19 cellular contexts compared by ENCODE assay signal in genomic region chr3:141539441-141540187, GRCh38. TPM values are rescaled to one million over a fixed set of nuclear protein-coding genes. Genes with fewer than 3 reads are reported as not detected.
DNase-seq lines count a peak whose midpoint lies in the region; TF ChIP-seq lines count a peak whose summit lies in the region.
"Had no signal": no experiment of that assay in that cellular context is flagged by ENCODE, and none has a peak within 500 bp of the region (broad histone marks: within the 10 kb centered on the region; RNA-seq: fewer than 3 reads in every experiment).

No MANE protein-coding gene starts in this region.

- no peak overlapping the region for H2AFZ ChIP-seq in smooth muscle cell (ENCODE audit: low read depth)

- H3K4me1 Mint-ChIP-seq in activated T-cell treated with anti-CD3 and anti-CD28 coated beads, Interleukin-2, amount 50 U/mL, for 24 hours (ENCODE audit: low read depth): peaks cover 71% of the 10 kb centered on the region
- H3K4me1 Mint-ChIP-seq in glutamatergic neuron (ENCODE audit: low read depth, unreplicated experiment): peaks cover 23% of the 10 kb centered on the region
- H3K4me1 Mint-ChIP-seq: nephron progenitor cell had no signal

- peak overlapping the region; percentile 29 for H3K4me2 ChIP-seq in smooth muscle cell

- intact Hi-C loops in posterior vena cava (cut with DNase I): loop anchor here in 1 of 2 donors (10.0 kb wide), 1 partner anchor 55 kb away; the partner anchor contains the start of gene RASA2

- H3K9ac ChIP-seq in SK-N-MC (ENCODE audit: insufficient read length) (no peak overlapping the region), smooth muscle cell (ENCODE audit: low read depth) (no peak overlapping the region)

- no peaks in the 10 kb centered on the region for H3K4me1 ChIP-seq in smooth muscle cell (ENCODE audit: low read depth)

- H4K20me1 ChIP-seq in smooth muscle cell (ENCODE audit: low read depth): no peaks in the 10 kb centered on the region

- H3F3A ChIP-seq in smooth muscle cell (ENCODE audit: low read depth): no peaks in the 10 kb centered on the region

- H3K36me3 Mint-ChIP-seq in activated T-cell treated with anti-CD3 and anti-CD28 coated beads, Interleukin-2, amount 50 U/mL, for 24 hours (ENCODE audit: low read depth): peaks cover 87% of the 10 kb centered on the region
- peaks cover 20% of the 10 kb centered on the region for H3K36me3 Mint-ChIP-seq in glutamatergic neuron (ENCODE audit: unreplicated experiment)

- peaks cover 48% of the 10 kb centered on the region for H3K36me3 ChIP-seq in SK-N-MC (ENCODE audit: insufficient read depth, low read length)
- peaks cover 23% of the 10 kb centered on the region for H3K36me3 ChIP-seq in smooth muscle cell (ENCODE audit: low read depth)

- TF ChIP-seq CTCF in glutamatergic neuron (IDR thresholded peaks at IDR 0.05; ENCODE audit: partially characterized antibody, unreplicated experiment) (no peak), smooth muscle cell (IDR thresholded peaks at IDR 0.05; ENCODE audit: borderline replicate concordance, insufficient read depth, poor library complexity, severe bottlenecking) (no peak)

- H3K27me3 Mint-ChIP-seq in activated T-cell treated with anti-CD3 and anti-CD28 coated beads, Interleukin-2, amount 50 U/mL, for 24 hours: no peaks in the 10 kb centered on the region
- peaks cover 2% of the 10 kb centered on the region for H3K27me3 Mint-ChIP-seq in glutamatergic neuron (ENCODE audit: unreplicated experiment)
- H3K27me3 Mint-ChIP-seq: IgD-negative memory B cell had no signal

- H3K79me2 ChIP-seq in smooth muscle cell (ENCODE audit: low read depth): no peaks in the 10 kb centered on the region

- no peak for DNase-seq in activated T-cell treated with anti-CD3 and anti-CD28 coated beads, Interleukin-2, amount 50 U/mL, for 24 hours
- DNase-seq in activated T-cell treated with anti-CD3 and anti-CD28 coated beads, Interleukin-2, amount 50 U/mL, for 1 hour: no peak
- DNase-seq in SK-N-MC (ENCODE audit: low read depth, low spot score) (no peak), glutamatergic neuron (no peak), smooth muscle cell (lab: John Stamatoyannopoulos, UW; ENCODE audit: unreplicated experiment) (no peak), DMS153 treated with DMSO at 0.1 percent for 48 hours (lab: John Stamatoyannopoulos, UW; ENCODE audit: unreplicated experiment) (no peak), posterior vena cava (ENCODE audit: low spot score) (no peak), superior temporal gyrus (ENCODE audit: extremely low spot score) (no peak)
- DNase-seq: ACHN; activated CD4-positive, CD25-positive, alpha-beta regulatory T cell treated with anti-CD3 and anti-CD28 coated beads, Interleukin-2, amount 50 U/mL, for 72 hours; cerebellar nuclear complex; effector memory CD4-positive, alpha-beta T cell; NCI-H1930; NCI-H446; nephron progenitor cell; SHP77 treated with DMSO at 0.1 percent for 48 hours; stimulated activated naive CD4-positive, alpha-beta T cell treated with Interleukin-2 at 50 U/mL for 16 hours; trophoblast cell had no signal

- H3K27me3 ChIP-seq in smooth muscle cell (ENCODE audit: low read depth): no peaks in the 10 kb centered on the region

- H3K27ac ChIP-seq in SK-N-MC (peak overlapping the region; percentile 64; the same call in 1 of the 2 replicates), smooth muscle cell (ENCODE audit: low read depth) (peak overlapping the region; percentile 20)

- H3K9me3 ChIP-seq in SK-N-MC (ENCODE audit: low read depth, low read length) (peaks cover 3% of the 10 kb centered on the region; the same call in 1 of the 2 replicates), smooth muscle cell (replicated peaks; ENCODE audit: low read depth) (no peaks in the 10 kb centered on the region)

- 75% methylated on average over 5 of the region's 5 CpGs for WGBS in smooth muscle cell (ENCODE audit: low lambda C conversion rate)

- H3K4me3 Mint-ChIP-seq in activated T-cell treated with anti-CD3 and anti-CD28 coated beads, Interleukin-2, amount 50 U/mL, for 24 hours: no peak overlapping the region
- peak overlapping the region; percentile 31 for H3K4me3 Mint-ChIP-seq in glutamatergic neuron (ENCODE audit: unreplicated experiment)
- H3K4me3 Mint-ChIP-seq: IgD-negative memory B cell, nephron progenitor cell had no signal

- peaks cover 13% of the 10 kb centered on the region for H3K9me3 Mint-ChIP-seq in activated T-cell treated with anti-CD3 and anti-CD28 coated beads, Interleukin-2, amount 50 U/mL, for 24 hours
- H3K9me3 Mint-ChIP-seq in glutamatergic neuron (ENCODE audit: unreplicated experiment): peaks cover 2% of the 10 kb centered on the region

- peak overlapping the region; percentile 66 for H3K27ac Mint-ChIP-seq in activated T-cell treated with anti-CD3 and anti-CD28 coated beads, Interleukin-2, amount 50 U/mL, for 24 hours
- H3K27ac Mint-ChIP-seq in glutamatergic neuron (ENCODE audit: unreplicated experiment): peak overlapping the region; percentile 56
- H3K27ac Mint-ChIP-seq: nephron progenitor cell had no signal

- H3K4me3 ChIP-seq in SK-N-MC: no peak overlapping the region
- no peak overlapping the region for H3K4me3 ChIP-seq in smooth muscle cell

RNA-seq across cellular contexts. Expression of gene RASA2, which starts 52.8 kb away (rescaled TPM):
- total RNA-seq in glutamatergic neuron (ENCODE audit: unreplicated experiment): 13.2 TPM
- total RNA-seq in smooth muscle cell: 19.9 and 20.0 TPM in 2 replicates
- polyA plus RNA-seq in smooth muscle cell: 4.9 and 5.5 TPM in 2 replicates
- 10 to 100 TPM; 17.1 to 21.4 TPM for total RNA-seq in posterior vena cava
